8 cellular contexts compared by ENCODE assay signal in genomic region chr2:98454500-98455235, GRCh38. TPM values are rescaled to one million over a fixed set of nuclear protein-coding genes. Genes with fewer than 3 reads are reported as not detected.
A peak's percentile ranks its signal among the peaks of the same experiment; 100 is the strongest.
DNase-seq lines count a peak whose midpoint lies in the region; ATAC-seq lines count a peak whose summit lies in the region.

No MANE protein-coding gene starts in this region.

- H3K4me1 ChIP-seq in neuronal stem cell (ENCODE audit: control insufficient read depth in 2 of 2, insufficient read depth in 1 of 2, low read depth in 1 of 2, low read length in 2 of 2): peaks cover 4 to 6% of the 10 kb centered on the region in 2 donors

- H3K9me3 ChIP-seq in neuronal stem cell (replicated peaks in 1 of 2; ENCODE audit: control insufficient read depth in 2 of 2, insufficient read depth in 1 of 2, low read depth in 1 of 2, low read length in 2 of 2): no peaks in the 10 kb centered on the region

- H3K14ac ChIP-seq in neuronal stem cell (ENCODE audit: low read length): no peak overlapping the region

- H2AK5ac ChIP-seq in neuronal stem cell (ENCODE audit: low read depth, low read length): no peak overlapping the region

- no peak overlapping the region for H4K91ac ChIP-seq in neuronal stem cell (ENCODE audit: low read depth, low read length, poor library complexity)

- WGBS in neuronal stem cell (ENCODE audit: extremely low coverage in 2 of 2, insufficient read length in 2 of 2, insufficient replicate concordance in 1 of 2), 2 donors: no CpG with 5 or more reads among the region's 6 CpGs

- no peak overlapping the region for H3K4ac ChIP-seq in neuronal stem cell (ENCODE audit: low read length)

- peaks cover 0 to 21% of the 10 kb centered on the region in 2 donors for H3K36me3 ChIP-seq in neuronal stem cell (replicated peaks in 1 of 2; ENCODE audit: control insufficient read depth in 2 of 2, insufficient read depth in 2 of 2, low read length in 2 of 2)

- no peak overlapping the region for H2AFZ ChIP-seq in neuronal stem cell (ENCODE audit: low read length)

- no peak overlapping the region for H3K23ac ChIP-seq in neuronal stem cell (ENCODE audit: low read depth, low read length, poor library complexity)

- H4K8ac ChIP-seq in neuronal stem cell (ENCODE audit: low read depth, low read length): no peak overlapping the region

- no peak overlapping the region for H3K4me2 ChIP-seq in neuronal stem cell (ENCODE audit: insufficient read depth, low read length, poor library complexity, severe bottlenecking)

- H2BK12ac ChIP-seq in neuronal stem cell (ENCODE audit: low read length): no peak overlapping the region

- H3K27me3 ChIP-seq in neuronal stem cell (ENCODE audit: control insufficient read depth in 3 of 3, insufficient read depth in 3 of 3, low read depth in 1 of 3, low read length in 3 of 3): peaks cover 0 to 2% (median 0%) of the 10 kb centered on the region in 3 experiments

- H3K4me3 ChIP-seq in neuronal stem cell (ENCODE audit: low read length in 2 of 2): no peak overlapping the region

- H3K27ac ChIP-seq in neuronal stem cell (replicated peaks; ENCODE audit: low read length): no peak overlapping the region

- DNase-seq in GM03348 (ENCODE audit: low spot score): peak; percentile 12
- DNase-seq in UCSD-AML1 (lab: John Stamatoyannopoulos, UW; ENCODE audit: unreplicated experiment): peak; percentile 54
- peak; percentile 50 for DNase-seq in iris pigment epithelial cell (ENCODE audit: low read depth)
- no peak for DNase-seq in NCI-H510A treated with DMSO at 0.1 percent for 48 hours (lab: John Stamatoyannopoulos, UW)
- no peak for DNase-seq in cortex of kidney (lab: John Stamatoyannopoulos, UW)
- DNase-seq in neuronal stem cell (ENCODE audit: low spot score): no peak

- H3K9ac ChIP-seq in neuronal stem cell (ENCODE audit: low read depth, low read length, poor library complexity): no peak overlapping the region

- no peak overlapping the region for H2BK15ac ChIP-seq in neuronal stem cell (ENCODE audit: low read length)

- ATAC-seq in HG02870 (IDR thresholded peaks at IDR 0.05; ENCODE audit: unreplicated experiment): peak; percentile 44
- ATAC-seq in HG03457 (IDR thresholded peaks at IDR 0.05; ENCODE audit: unreplicated experiment): no peak

- H2BK120ac ChIP-seq in neuronal stem cell (ENCODE audit: low read depth, low read length): no peak overlapping the region

- peaks cover 5% of the 10 kb centered on the region for H3K79me1 ChIP-seq in neuronal stem cell (ENCODE audit: low read depth, low read length)

- no peak overlapping the region for H3K18ac ChIP-seq in neuronal stem cell (ENCODE audit: low read length)

- no peak overlapping the region for H2BK5ac ChIP-seq in neuronal stem cell (ENCODE audit: low read length)

RNA-seq across cellular contexts. Expression of gene INPP4A, which starts 10.0 kb away (rescaled TPM):
- polyA plus RNA-seq in neuronal stem cell (2013, experiment 1 of 2): 13.5 TPM
- 14.5 TPM for polyA plus RNA-seq in neuronal stem cell (2013, experiment 2 of 2)

Comparison
In these comparisons a context has a peak if more than half of its experiments do, and no peak if none do; other contexts are left out.
1. DNase-seq: peak in GM03348 (single experiment), UCSD-AML1 (single experiment) and iris pigment epithelial cell (single experiment); none in NCI-H510A treated with DMSO at 0.1 percent for 48 hours (single experiment), cortex of kidney (single experiment) and neuronal stem cell (single experiment).